Comparison of ENCODE assay signal across 7 cellular contexts in the genomic region with DNA sequence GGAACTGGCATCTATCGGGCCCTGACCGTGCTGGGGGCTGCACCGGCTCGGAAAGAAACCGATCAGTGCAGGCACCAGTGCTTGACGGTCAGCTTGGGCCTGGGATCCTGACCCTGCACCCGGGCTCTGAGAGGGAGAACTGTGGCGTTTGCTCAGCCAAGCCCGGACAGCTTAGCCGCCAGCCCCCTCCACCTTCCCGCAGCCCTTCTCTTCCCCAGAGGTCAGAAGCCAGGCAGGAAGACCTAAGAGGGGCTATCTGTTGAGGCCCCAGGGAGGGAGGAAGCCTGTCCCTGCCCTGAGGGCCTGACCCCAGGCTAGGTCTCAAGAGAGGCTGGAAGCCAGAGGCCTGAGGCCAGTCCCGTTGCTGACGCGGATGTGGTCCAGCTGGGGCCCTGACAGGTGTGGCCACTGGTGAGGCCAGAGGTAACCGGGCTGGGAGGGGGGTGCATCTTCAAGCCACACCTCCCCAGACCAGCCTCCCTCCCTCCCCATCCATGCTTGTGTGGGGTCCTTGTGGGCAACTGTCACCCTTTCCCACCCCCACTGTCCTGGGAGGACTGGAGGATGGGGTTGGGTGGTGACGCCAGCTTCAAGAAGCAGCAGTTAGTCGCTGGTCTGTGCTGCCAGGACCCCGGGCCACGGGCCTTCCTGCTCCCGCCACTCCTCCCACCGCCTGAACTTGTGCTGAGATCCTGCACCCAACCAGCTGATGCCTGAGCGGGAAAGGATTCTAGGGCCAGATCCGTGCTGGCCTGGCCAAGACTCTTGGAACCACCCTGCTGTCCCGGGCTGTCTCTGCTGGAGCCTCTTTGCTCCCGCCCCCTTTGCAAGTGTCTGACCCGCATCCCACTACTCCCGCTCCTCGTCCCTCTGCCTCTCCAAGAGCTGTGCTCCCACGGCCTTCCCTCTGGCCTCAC. TPM values are rescaled to one million over a fixed set of nuclear protein-coding genes. Genes with fewer than 3 reads are reported as not detected.
DNase-seq lines count a peak whose midpoint lies in the region; ATAC-seq and TF ChIP-seq lines count a peak whose summit lies in the region.

No MANE protein-coding gene starts in this region.

- ATAC-seq in GM23338 (no peak), left ventricle myocardium superior (peak; percentile 43), HG03460 (IDR thresholded peaks at IDR 0.05; ENCODE audit: unreplicated experiment) (no peak), HG02840 (IDR thresholded peaks at IDR 0.05; ENCODE audit: low FRiP score, unreplicated experiment) (no peak)
- ATAC-seq in activated CD8-positive, alpha-beta T cell treated with anti-CD3 and anti-CD28 coated beads for 36 hours, result no peak

- CTCF ChIA-PET in activated CD8-positive, alpha-beta T cell treated with anti-CD3 and anti-CD28 coated beads for 36 hours (lab: Charles Lee), result interaction anchor here (3.8 kb wide), 1 partner anchor 20 kb away, joined by 40 read pairs; no protein-coding TSS in a partner anchor

- H3K27me3 ChIP-seq in GM23338 (ENCODE audit: insufficient read depth) (peaks cover 28% of the 10 kb centered on the region), skeletal muscle tissue (ENCODE audit: control insufficient read depth in 3 of 3, insufficient read depth in 3 of 3, low read length in 3 of 3) (peaks cover 0 to 25% (median 17%) of the 10 kb centered on the region in 3 donors)

- H3K4me3 Mint-ChIP-seq in GM23338, result peak overlapping the region; percentile 57
- H3K4me3 Mint-ChIP-seq in activated CD8-positive, alpha-beta T cell treated with anti-CD3 and anti-CD28 coated beads for 36 hours, result peak overlapping the region; percentile 61

- peaks cover 7% of the 10 kb centered on the region for H3K79me2 ChIP-seq in GM23338 (replicated peaks; ENCODE audit: insufficient read depth)

- peaks cover 24% of the 10 kb centered on the region for H3K4me1 Mint-ChIP-seq in GM23338
- peaks cover 22% of the 10 kb centered on the region for H3K4me1 Mint-ChIP-seq in activated CD8-positive, alpha-beta T cell treated with anti-CD3 and anti-CD28 coated beads for 36 hours (ENCODE audit: low read depth)

- intact Hi-C loops in activated CD8-positive, alpha-beta T cell treated with anti-CD3 and anti-CD28 coated beads for 36 hours (cut with micrococcal nuclease), result no loop called here
- intact Hi-C loops in left ventricle myocardium superior (cut with micrococcal nuclease), result no loop called here

- H3K36me3 ChIP-seq in GM23338 (ENCODE audit: insufficient read depth) (no peaks in the 10 kb centered on the region), skeletal muscle tissue (ENCODE audit: control insufficient read depth in 3 of 3, insufficient read depth in 3 of 3, low read length in 3 of 3) (peaks cover 0 to 2% (median 0%) of the 10 kb centered on the region in 3 donors)

- H3K27me3 Mint-ChIP-seq in GM23338 (ENCODE audit: insufficient read depth, low read depth, poor library complexity), result peaks cover 32% of the 10 kb centered on the region
- H3K27me3 Mint-ChIP-seq in activated CD8-positive, alpha-beta T cell treated with anti-CD3 and anti-CD28 coated beads for 36 hours, result peaks cover 12% of the 10 kb centered on the region

- peaks cover 25% of the 10 kb centered on the region for H3F3A ChIP-seq in GM23338 (replicated peaks; ENCODE audit: low read depth)

- H3K9ac ChIP-seq in skeletal muscle tissue (ENCODE audit: low read depth in 1 of 3, low read length in 3 of 3), result peak overlapping the region in 1 of 3 donors; percentile 33

- no peaks in the 10 kb centered on the region for H3K36me3 Mint-ChIP-seq in GM23338 (ENCODE audit: low read depth)
- H3K36me3 Mint-ChIP-seq in activated CD8-positive, alpha-beta T cell treated with anti-CD3 and anti-CD28 coated beads for 36 hours (ENCODE audit: low read depth), result no peaks in the 10 kb centered on the region

- TF ChIP-seq CTCF in GM23338 (conservative IDR thresholded peaks at IDR 0.05; ENCODE audit: low read depth in 2 of 2), result no peak
- TF ChIP-seq CTCF in activated CD8-positive, alpha-beta T cell treated with anti-CD3 and anti-CD28 coated beads for 36 hours (IDR thresholded peaks at IDR 0.05), result no peak

- DNase-seq in GM23338 (ENCODE audit: low spot score) (peak; percentile 40), left ventricle myocardium superior (peak; percentile 76), DMS79 treated with DMSO at 0.1 percent for 48 hours (lab: John Stamatoyannopoulos, UW) (no peak)
- no peak for DNase-seq in activated CD8-positive, alpha-beta T cell treated with anti-CD3 and anti-CD28 coated beads for 36 hours

- H3K9me3 ChIP-seq in skeletal muscle tissue (ENCODE audit: control insufficient read depth in 3 of 3, low read length in 3 of 3), result no peaks in the 10 kb centered on the region

- no peaks in the 10 kb centered on the region for H3K9me3 Mint-ChIP-seq in GM23338
- no peaks in the 10 kb centered on the region for H3K9me3 Mint-ChIP-seq in activated CD8-positive, alpha-beta T cell treated with anti-CD3 and anti-CD28 coated beads for 36 hours

- H4K20me1 ChIP-seq in GM23338 (replicated peaks; ENCODE audit: insufficient read depth), result no peaks in the 10 kb centered on the region; the same call in none of the 2 replicates

- no peak overlapping the region; the same call in 1 of the 2 replicates for H3K27ac Mint-ChIP-seq in GM23338
- peak overlapping the region; percentile 49 for H3K27ac Mint-ChIP-seq in activated CD8-positive, alpha-beta T cell treated with anti-CD3 and anti-CD28 coated beads for 36 hours

- H3K4me3 ChIP-seq in GM23338, result peak overlapping the region; percentile 49
- H3K4me3 ChIP-seq in skeletal muscle tissue (ENCODE audit: low read length in 3 of 3), result peak overlapping the region in 2 of 3 donors; percentile 35 to 45

- H3K27ac ChIP-seq in GM23338 (ENCODE audit: low read depth) (no peak overlapping the region), skeletal muscle tissue (ENCODE audit: low read depth, low read length) (peak overlapping the region; percentile 48)

- H3K9me2 ChIP-seq in GM23338 (ENCODE audit: insufficient read depth), result no peaks in the 10 kb centered on the region

- no peak overlapping the region for H2AFZ ChIP-seq in GM23338

- POLR2A ChIA-PET in activated CD8-positive, alpha-beta T cell treated with anti-CD3 and anti-CD28 coated beads for 36 hours (lab: Charles Lee), result interaction anchor here (0.7 to 1.3 kb wide), 2 partner anchors 21 to 23 kb away, joined by 4 to 6 read pairs; a partner anchor contains a TSS

- peaks cover 25% of the 10 kb centered on the region for H3K4me1 ChIP-seq in GM23338 (ENCODE audit: insufficient read depth)
- H3K4me1 ChIP-seq in skeletal muscle tissue (ENCODE audit: control insufficient read depth in 3 of 3, insufficient read depth in 3 of 3, low read length in 3 of 3), result peaks cover 39 to 43% (median 40%) of the 10 kb centered on the region in 3 donors

- peak overlapping the region; percentile 69 for H3K4me2 ChIP-seq in GM23338

TF ChIP-seq in GM23338, 12 proteins besides CTCF, POLR2A, EP300 and RAD21:
- TF ChIP-seq POLR2AphosphoS5 (IDR thresholded peaks at IDR 0.05; ENCODE audit: low read depth) (peak; percentile 16; the same call in 1 of the 2 replicates), EZH2 (IDR thresholded peaks at IDR 0.05; ENCODE audit: low read depth, unreplicated experiment) (no peak)

RNA-seq across cellular contexts. Expression of a gene that starts 2.6 kb away (rescaled TPM):
- total RNA-seq in GM23338 (2014; rRNA removed; shearing (Covaris generic)), result 62.7 and 69.7 TPM in 2 replicates
- polyA plus RNA-seq in GM23338 (2016; fragmentation: Nextera tagmentation; extraction: Ambion mirVana), result 13.5 and 15.4 TPM in 2 replicates
- total RNA-seq in activated CD8-positive, alpha-beta T cell treated with anti-CD3 and anti-CD28 coated beads for 36 hours, result 10 to 100 TPM; 37.2 to 39.2 TPM
- total RNA-seq in left ventricle myocardium superior, result 144 TPM
- 44.9 TPM for total RNA-seq in skeletal muscle tissue

RNA-seq across cellular contexts. Expression of a gene that starts 6.6 kb away (rescaled TPM):
- 11.7 and 17.2 TPM in 2 replicates for total RNA-seq in GM23338 (2014; rRNA removed; shearing (Covaris generic))
- 7.6 and 9.1 TPM in 2 replicates for polyA plus RNA-seq in GM23338 (2016; fragmentation: Nextera tagmentation; extraction: Ambion mirVana)
- under 1 TPM; 0.92 to 0.98 TPM for total RNA-seq in activated CD8-positive, alpha-beta T cell treated with anti-CD3 and anti-CD28 coated beads for 36 hours
- total RNA-seq in left ventricle myocardium superior (16.8 TPM), skeletal muscle tissue (60.0 TPM)

RNA-seq across cellular contexts. Expression of a gene that starts 20.7 kb away (rescaled TPM):
- total RNA-seq in GM23338 (2014; rRNA removed; shearing (Covaris generic)), result 0.14 TPM in 1 of 2 replicates, not detected in the other
- 0.12 TPM in 1 of 2 replicates, not detected in the other for polyA plus RNA-seq in GM23338 (2016; fragmentation: Nextera tagmentation; extraction: Ambion mirVana)
- under 1 TPM; 0.13 to 0.14 TPM for total RNA-seq in activated CD8-positive, alpha-beta T cell treated with anti-CD3 and anti-CD28 coated beads for 36 hours
- total RNA-seq in left ventricle myocardium superior (0.57 TPM), skeletal muscle tissue (1.6 TPM)

RNA-seq across cellular contexts. Expression of a gene that starts 23.2 kb away (rescaled TPM):
- 156 and 167 TPM in 2 replicates for total RNA-seq in GM23338 (2014; rRNA removed; shearing (Covaris generic))
- 355 and 369 TPM in 2 replicates for polyA plus RNA-seq in GM23338 (2016; fragmentation: Nextera tagmentation; extraction: Ambion mirVana)
- total RNA-seq in activated CD8-positive, alpha-beta T cell treated with anti-CD3 and anti-CD28 coated beads for 36 hours, result 100 to 1,000 TPM; 127 TPM
- 268 TPM for total RNA-seq in left ventricle myocardium superior
- total RNA-seq in skeletal muscle tissue, result 51.7 TPM

RNA-seq across cellular contexts. Expression of a gene that starts 27.2 kb away (rescaled TPM):
- total RNA-seq in GM23338 (2014; rRNA removed; shearing (Covaris generic)), result 12.9 and 13.5 TPM in 2 replicates
- 8.1 and 8.2 TPM in 2 replicates for polyA plus RNA-seq in GM23338 (2016; fragmentation: Nextera tagmentation; extraction: Ambion mirVana)
- 10 to 100 TPM in 1 of 2 experiments, 1 to 10 TPM in 1; 8.4 to 11.0 TPM for total RNA-seq in activated CD8-positive, alpha-beta T cell treated with anti-CD3 and anti-CD28 coated beads for 36 hours
- total RNA-seq in left ventricle myocardium superior, result 112 TPM
- 8.4 TPM for total RNA-seq in skeletal muscle tissue

Comparison
In these comparisons a context has a peak if more than half of its experiments do, and no peak if none do; other contexts are left out.
1. DNase-seq: peak in GM23338 (single experiment) and left ventricle myocardium superior (single experiment); none in activated CD8-positive, alpha-beta T cell treated with anti-CD3 and anti-CD28 coated beads for 36 hours (single experiment) and DMS79 treated with DMSO at 0.1 percent for 48 hours (single experiment).